ENCODE assay signal across 1 cellular context in genomic region chr4:1571165-1571908, GRCh38.
TF ChIP-seq lines count a peak whose summit lies in the region.

No MANE protein-coding gene starts in this region.

TF ChIP-seq in HEK293, 187 proteins besides CTCF, POLR2A, EP300 and RAD21 (continued from another document):
- TF ChIP-seq, protein P1, sequence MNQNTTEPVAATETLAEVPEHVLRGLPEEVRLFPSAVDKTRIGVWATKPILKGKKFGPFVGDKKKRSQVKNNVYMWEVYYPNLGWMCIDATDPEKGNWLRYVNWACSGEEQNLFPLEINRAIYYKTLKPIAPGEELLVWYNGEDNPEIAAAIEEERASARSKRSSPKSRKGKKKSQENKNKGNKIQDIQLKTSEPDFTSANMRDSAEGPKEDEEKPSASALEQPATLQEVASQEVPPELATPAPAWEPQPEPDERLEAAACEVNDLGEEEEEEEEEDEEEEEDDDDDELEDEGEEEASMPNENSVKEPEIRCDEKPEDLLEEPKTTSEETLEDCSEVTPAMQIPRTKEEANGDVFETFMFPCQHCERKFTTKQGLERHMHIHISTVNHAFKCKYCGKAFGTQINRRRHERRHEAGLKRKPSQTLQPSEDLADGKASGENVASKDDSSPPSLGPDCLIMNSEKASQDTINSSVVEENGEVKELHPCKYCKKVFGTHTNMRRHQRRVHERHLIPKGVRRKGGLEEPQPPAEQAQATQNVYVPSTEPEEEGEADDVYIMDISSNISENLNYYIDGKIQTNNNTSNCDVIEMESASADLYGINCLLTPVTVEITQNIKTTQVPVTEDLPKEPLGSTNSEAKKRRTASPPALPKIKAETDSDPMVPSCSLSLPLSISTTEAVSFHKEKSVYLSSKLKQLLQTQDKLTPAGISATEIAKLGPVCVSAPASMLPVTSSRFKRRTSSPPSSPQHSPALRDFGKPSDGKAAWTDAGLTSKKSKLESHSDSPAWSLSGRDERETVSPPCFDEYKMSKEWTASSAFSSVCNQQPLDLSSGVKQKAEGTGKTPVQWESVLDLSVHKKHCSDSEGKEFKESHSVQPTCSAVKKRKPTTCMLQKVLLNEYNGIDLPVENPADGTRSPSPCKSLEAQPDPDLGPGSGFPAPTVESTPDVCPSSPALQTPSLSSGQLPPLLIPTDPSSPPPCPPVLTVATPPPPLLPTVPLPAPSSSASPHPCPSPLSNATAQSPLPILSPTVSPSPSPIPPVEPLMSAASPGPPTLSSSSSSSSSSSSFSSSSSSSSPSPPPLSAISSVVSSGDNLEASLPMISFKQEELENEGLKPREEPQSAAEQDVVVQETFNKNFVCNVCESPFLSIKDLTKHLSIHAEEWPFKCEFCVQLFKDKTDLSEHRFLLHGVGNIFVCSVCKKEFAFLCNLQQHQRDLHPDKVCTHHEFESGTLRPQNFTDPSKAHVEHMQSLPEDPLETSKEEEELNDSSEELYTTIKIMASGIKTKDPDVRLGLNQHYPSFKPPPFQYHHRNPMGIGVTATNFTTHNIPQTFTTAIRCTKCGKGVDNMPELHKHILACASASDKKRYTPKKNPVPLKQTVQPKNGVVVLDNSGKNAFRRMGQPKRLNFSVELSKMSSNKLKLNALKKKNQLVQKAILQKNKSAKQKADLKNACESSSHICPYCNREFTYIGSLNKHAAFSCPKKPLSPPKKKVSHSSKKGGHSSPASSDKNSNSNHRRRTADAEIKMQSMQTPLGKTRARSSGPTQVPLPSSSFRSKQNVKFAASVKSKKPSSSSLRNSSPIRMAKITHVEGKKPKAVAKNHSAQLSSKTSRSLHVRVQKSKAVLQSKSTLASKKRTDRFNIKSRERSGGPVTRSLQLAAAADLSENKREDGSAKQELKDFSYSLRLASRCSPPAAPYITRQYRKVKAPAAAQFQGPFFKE (tag by site-specific recombination; IDR thresholded peaks at IDR 0.05; ENCODE audit: borderline replicate concordance) = no peak
- TF ChIP-seq ZNF501 (tag by site-specific recombination; IDR thresholded peaks at IDR 0.05) (no peak), ZNF350 (tag by site-specific recombination; IDR thresholded peaks at IDR 0.05) (no peak), ZNF37A (tag by site-specific recombination; IDR thresholded peaks at IDR 0.05) (no peak), ZNF10 (tag by site-specific recombination; IDR thresholded peaks at IDR 0.05) (no peak), ZNF664 (tag by site-specific recombination; IDR thresholded peaks at IDR 0.05) (no peak), GLIS2 (tag by site-specific recombination; IDR thresholded peaks at IDR 0.05) (peak; percentile 48; the same call in 1 of the 2 replicates), ZBTB20 (tag by site-specific recombination; IDR thresholded peaks at IDR 0.05) (peak; percentile 25; the same call in 1 of the 2 replicates), BCL11B (tag by site-specific recombination; IDR thresholded peaks at IDR 0.05; ENCODE audit: low read depth) (no peak), ZNF843 (tag by site-specific recombination; IDR thresholded peaks at IDR 0.05) (no peak), ZNF610 (tag by site-specific recombination; IDR thresholded peaks at IDR 0.05; ENCODE audit: borderline replicate concordance) (no peak)
